In genomic region chr5:68683632-68684035, GRCh38 we compare ENCODE assay signal across 12 cellular contexts.
DNase-seq lines count a peak whose midpoint lies in the region; ATAC-seq, FAIRE-seq and TF ChIP-seq lines count a peak whose summit lies in the region.
"Had no signal": no experiment of that assay in that cellular context is flagged by ENCODE, and none has a peak within 500 bp of the region (broad histone marks: within the 10 kb centered on the region; RNA-seq: fewer than 3 reads in every experiment).

No MANE protein-coding gene starts in this region.

- DNase-seq in ACHN (peak; percentile 97), HT-29 (ENCODE audit: low spot score) (peak; percentile 16), bronchial epithelial cell (ENCODE audit: low read depth) (peak; percentile 99), lower lobe of right lung (no peak), NCI-H146 (lab: John Stamatoyannopoulos, UW) (no peak)
- DNase-seq: activated CD8-positive, alpha-beta memory T cell treated with anti-CD3 and anti-CD28 coated beads, Interleukin-2, amount 50 U/mL, for 4 hours; CD4-positive, alpha-beta memory T cell; effector memory CD4-positive, alpha-beta T cell; nucleus accumbens had no signal

- ATAC-seq in lower lobe of right lung (peak; percentile 57 to 72), HG02678 (IDR thresholded peaks at IDR 0.05; ENCODE audit: unreplicated experiment) (no peak), GM18861 (IDR thresholded peaks at IDR 0.05; ENCODE audit: unreplicated experiment) (no peak), HG03025 (IDR thresholded peaks at IDR 0.05; ENCODE audit: low FRiP score, unreplicated experiment) (no peak)

- H3K4me1 ChIP-seq in lower lobe of right lung: no peaks in the 10 kb centered on the region

- H3K27me3 ChIP-seq in bronchial epithelial cell (ENCODE audit: control insufficient read depth, insufficient read depth, low read length): no peaks in the 10 kb centered on the region
- no peaks in the 10 kb centered on the region for H3K27me3 ChIP-seq in lower lobe of right lung (ENCODE audit: low read depth)

- no peak for TF ChIP-seq CTCF in bronchial epithelial cell (IDR thresholded peaks at IDR 0.05; ENCODE audit: insufficient read depth, low read length, severe bottlenecking)
- TF ChIP-seq CTCF in lower lobe of right lung (IDR thresholded peaks at IDR 0.05): no peak

- intact Hi-C loops in lower lobe of right lung (cut with DNase I): no loop called here

- no peaks in the 10 kb centered on the region for H3K9me3 ChIP-seq in lower lobe of right lung

- no peak overlapping the region for H3K27ac ChIP-seq in lower lobe of right lung

- peak; percentile 98 for FAIRE-seq in bronchial epithelial cell (lab: Jason Lieb, UNC)

- no peaks in the 10 kb centered on the region for H3K36me3 ChIP-seq in bronchial epithelial cell (ENCODE audit: control insufficient read depth, insufficient read depth, low read length)
- no peaks in the 10 kb centered on the region for H3K36me3 ChIP-seq in lower lobe of right lung

- H3K4me3 ChIP-seq in bronchial epithelial cell (ENCODE audit: low read depth, low read length): no peak overlapping the region
- no peak overlapping the region for H3K4me3 ChIP-seq in lower lobe of right lung

- in situ Hi-C loops in ACHN (cut with HindIII; ENCODE audit: low pct_ligation_motif_present, low pct_unique_long_range_greater_than_20kb, low sequenced_read_pairs): no loop called here

Comparison
In these comparisons a context has a peak if more than half of its experiments do, and no peak if none do; other contexts are left out.
1. DNase-seq: peak in ACHN (single experiment), HT-29 (single experiment) and bronchial epithelial cell (single experiment); none in lower lobe of right lung (single experiment) and NCI-H146 (single experiment).
2. ATAC-seq: peak in lower lobe of right lung (2 of 2); none in HG02678 (single experiment), GM18861 (single experiment) and HG03025 (single experiment).